In genomic region chr6:118768904-118769325, GRCh38 we compare ENCODE assay signal across 8 cellular contexts.
DNase-seq lines count a peak whose midpoint lies in the region; ATAC-seq and TF ChIP-seq lines count a peak whose summit lies in the region.
"Had no signal": no experiment of that assay in that cellular context is flagged by ENCODE, and none has a peak within 500 bp of the region (broad histone marks: within the 10 kb centered on the region; RNA-seq: fewer than 3 reads in every experiment).

No MANE protein-coding gene starts in this region.

- H3K79me2 ChIP-seq in PC-9 (ENCODE audit: low read depth) = no peaks in the 10 kb centered on the region

- no peak overlapping the region for H3K4me3 ChIP-seq in PC-9

- POLR2A ChIA-PET in PC-9 (lab: Charles Lee; ENCODE audit: unreplicated experiment) = no interaction called here

- TF ChIP-seq CTCF in PC-9 (conservative IDR thresholded peaks at IDR 0.05) (no peak), endothelial cell (IDR thresholded peaks at IDR 0.05; ENCODE audit: unreplicated experiment) (no peak)

- ATAC-seq in HG02678 (IDR thresholded peaks at IDR 0.05; ENCODE audit: unreplicated experiment) (peak; percentile 63), GM21528 (IDR thresholded peaks at IDR 0.05; ENCODE audit: low FRiP score, unreplicated experiment) (no peak), HG03108 (IDR thresholded peaks at IDR 0.05; ENCODE audit: unreplicated experiment) (no peak)
- peak; percentile 71 for ATAC-seq in stimulated activated effector memory CD8-positive, alpha-beta T cell treated with anti-CD3 and anti-CD28 coated beads, Interleukin-12 subunit alpha, Interleukin-12 subunit beta, amount 100 ng/mL, for 72 hours

- H4K20me1 ChIP-seq in PC-9 (ENCODE audit: insufficient read depth) = no peaks in the 10 kb centered on the region

- CTCF ChIA-PET in PC-9 (lab: Charles Lee) = interaction anchor here (0.6 kb wide), 1 partner anchor 73 kb away, joined by 5 read pairs; no protein-coding TSS in a partner anchor

- H3K9me3 Mint-ChIP-seq in endothelial cell (ENCODE audit: unreplicated experiment) = no peaks in the 10 kb centered on the region
- no peaks in the 10 kb centered on the region for H3K9me3 Mint-ChIP-seq in stimulated activated effector memory CD8-positive, alpha-beta T cell treated with anti-CD3 and anti-CD28 coated beads, Interleukin-12 subunit alpha, Interleukin-12 subunit beta, amount 100 ng/mL, for 72 hours

- no peak overlapping the region for H2AFZ ChIP-seq in PC-9

- H3K27me3 Mint-ChIP-seq in endothelial cell (ENCODE audit: unreplicated experiment) = peaks cover 3% of the 10 kb centered on the region

- H3K36me3 ChIP-seq in PC-9 (ENCODE audit: low read depth) = no peaks in the 10 kb centered on the region

- H3K27me3 ChIP-seq in PC-9 (ENCODE audit: insufficient read depth, low read depth) = no peaks in the 10 kb centered on the region

- peaks cover 19% of the 10 kb centered on the region for H3K4me1 Mint-ChIP-seq in endothelial cell (ENCODE audit: unreplicated experiment)
- H3K4me1 Mint-ChIP-seq in stimulated activated effector memory CD8-positive, alpha-beta T cell treated with anti-CD3 and anti-CD28 coated beads, Interleukin-12 subunit alpha, Interleukin-12 subunit beta, amount 100 ng/mL, for 72 hours = peaks cover 27% of the 10 kb centered on the region

- H3K27ac Mint-ChIP-seq in endothelial cell (ENCODE audit: unreplicated experiment) = peak overlapping the region; percentile 37
- peak overlapping the region; percentile 14 for H3K27ac Mint-ChIP-seq in stimulated activated effector memory CD8-positive, alpha-beta T cell treated with anti-CD3 and anti-CD28 coated beads, Interleukin-12 subunit alpha, Interleukin-12 subunit beta, amount 100 ng/mL, for 72 hours

- H3K36me3 Mint-ChIP-seq in endothelial cell (ENCODE audit: low read depth, unreplicated experiment) = peaks cover 5% of the 10 kb centered on the region
- no peaks in the 10 kb centered on the region for H3K36me3 Mint-ChIP-seq in stimulated activated effector memory CD8-positive, alpha-beta T cell treated with anti-CD3 and anti-CD28 coated beads, Interleukin-12 subunit alpha, Interleukin-12 subunit beta, amount 100 ng/mL, for 72 hours

- peak overlapping the region; percentile 27 for H3K4me2 ChIP-seq in PC-9

- H3K9me3 ChIP-seq in PC-9 (ENCODE audit: insufficient read depth, low read depth) = no peaks in the 10 kb centered on the region

- no TSS peak for BruUV-seq in PC-9 (replicated peaks; lab: Mats Ljungman, UMichigan)

- peak in 1 of 2 experiments; percentile 93 for DNase-seq in PC-9
- DNase-seq in endothelial cell (ENCODE audit: low spot score) = no peak
- no peak for DNase-seq in stimulated activated effector memory CD8-positive, alpha-beta T cell treated with anti-CD3 and anti-CD28 coated beads, Interleukin-12 subunit alpha, Interleukin-12 subunit beta, amount 100 ng/mL, for 72 hours (ENCODE audit: low spot score in 2 of 2)
- no peak for DNase-seq in DMS79 treated with DMSO at 0.1 percent for 48 hours (lab: John Stamatoyannopoulos, UW)
- DNase-seq: NCI-H146 had no signal

- H3K9me2 ChIP-seq in PC-9 (ENCODE audit: insufficient read depth) = no peaks in the 10 kb centered on the region

- peaks cover 35% of the 10 kb centered on the region for H3K4me1 ChIP-seq in PC-9 (replicated peaks; ENCODE audit: insufficient read depth)

- no peak overlapping the region for H3K27ac ChIP-seq in PC-9

- H3K4me3 Mint-ChIP-seq in endothelial cell (ENCODE audit: unreplicated experiment) = no peak overlapping the region
- H3K4me3 Mint-ChIP-seq in stimulated activated effector memory CD8-positive, alpha-beta T cell treated with anti-CD3 and anti-CD28 coated beads, Interleukin-12 subunit alpha, Interleukin-12 subunit beta, amount 100 ng/mL, for 72 hours = peak overlapping the region; percentile 39

- intact Hi-C loops in PC-9 (cut with micrococcal nuclease; ENCODE audit: unreplicated experiment) = no loop called here

- peaks cover 13% of the 10 kb centered on the region for H3F3A ChIP-seq in PC-9 (ENCODE audit: insufficient read depth, low read depth)

Comparison
In these comparisons a context has a peak if more than half of its experiments do, and no peak if none do; other contexts are left out.
1. ATAC-seq: peak in HG02678 (single experiment) and stimulated activated effector memory CD8-positive, alpha-beta T cell treated with anti-CD3 and anti-CD28 coated beads, Interleukin-12 subunit alpha, Interleukin-12 subunit beta, amount 100 ng/mL, for 72 hours (single experiment); none in GM21528 (single experiment) and HG03108 (single experiment).